ENCODE assay signal across 14 cellular contexts in the genomic region with DNA sequence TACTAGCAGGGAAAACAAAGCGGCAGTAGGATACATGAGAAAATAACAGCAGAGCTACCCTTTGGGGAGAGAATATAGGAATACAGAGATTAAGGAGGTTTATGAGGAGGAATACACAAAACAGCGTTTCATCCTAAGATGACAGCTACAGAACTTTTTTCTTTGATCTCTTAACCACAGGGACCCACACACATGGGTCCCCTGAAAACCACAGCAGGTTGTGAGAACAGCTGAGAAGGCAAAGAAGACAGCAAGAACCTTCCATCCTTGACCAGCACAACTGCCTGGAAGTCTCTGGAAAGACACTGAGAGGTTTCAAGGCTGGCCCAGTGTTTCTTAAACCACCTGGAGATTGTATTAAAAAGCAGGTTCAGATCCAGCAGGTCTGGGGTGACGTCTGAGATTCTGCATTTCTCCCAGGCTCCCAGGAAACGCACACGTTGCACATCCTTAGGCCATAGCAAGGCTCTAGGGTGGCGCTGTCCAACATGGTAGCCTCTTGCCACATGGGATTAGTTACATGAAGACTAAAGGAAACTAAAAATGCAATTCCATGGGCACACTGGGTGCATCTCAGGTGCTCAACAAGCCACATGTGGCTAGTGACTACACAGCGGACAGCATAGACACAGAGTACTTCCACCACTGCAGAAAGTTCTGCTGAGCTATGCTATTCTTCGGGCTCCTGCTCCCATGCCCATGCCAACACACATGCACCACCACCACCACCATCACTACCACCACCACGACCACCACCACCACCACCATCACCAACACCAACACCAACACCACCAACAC.
DNase-seq lines count a peak whose midpoint lies in the region; ATAC-seq and TF ChIP-seq lines count a peak whose summit lies in the region.
"Had no signal": no experiment of that assay in that cellular context is flagged by ENCODE, and none has a peak within 500 bp of the region (broad histone marks: within the 10 kb centered on the region; RNA-seq: fewer than 3 reads in every experiment).

No MANE protein-coding gene starts in this region.

- H3K79me2 ChIP-seq in GM23338 (replicated peaks; ENCODE audit: insufficient read depth): peaks cover 98% of the 10 kb centered on the region

- peaks cover 6 to 24% of the 10 kb centered on the region in 2 donors for H3K36me3 Mint-ChIP-seq in activated T-cell treated with anti-CD3 and anti-CD28 coated beads, Interleukin-2, amount 50 U/mL, for 72 hours (ENCODE audit: insufficient read depth in 2 of 2)
- H3K36me3 Mint-ChIP-seq in activated T-cell treated with anti-CD3 and anti-CD28 coated beads, Interleukin-2, amount 50 U/mL, for 24 hours (ENCODE audit: low read depth): peaks cover 54% of the 10 kb centered on the region
- H3K36me3 Mint-ChIP-seq in GM23338 (ENCODE audit: low read depth): peaks cover 75% of the 10 kb centered on the region

- no peaks in the 10 kb centered on the region for H3K27me3 ChIP-seq in GM23338 (ENCODE audit: insufficient read depth)
- H3K27me3 ChIP-seq in spleen (replicated peaks in 1 of 7): no peaks in the 10 kb centered on the region
- H3K27me3 ChIP-seq: hepatocyte had no signal

- intact Hi-C loops in spleen (cut with DNase I; ENCODE audit: low total_unique reads): no loop called here

- H3K9me2 ChIP-seq in GM23338 (ENCODE audit: insufficient read depth): no peaks in the 10 kb centered on the region

- H3K27ac ChIP-seq in GM23338 (ENCODE audit: low read depth) (no peak overlapping the region), spleen (no peak overlapping the region)
- H3K27ac ChIP-seq: hepatocyte had no signal

- H3K4me1 Mint-ChIP-seq in activated T-cell treated with anti-CD3 and anti-CD28 coated beads, Interleukin-2, amount 50 U/mL, for 72 hours (ENCODE audit: low read depth): peaks cover 48% of the 10 kb centered on the region
- H3K4me1 Mint-ChIP-seq in activated T-cell treated with anti-CD3 and anti-CD28 coated beads, Interleukin-2, amount 50 U/mL, for 24 hours (ENCODE audit: low read depth): peaks cover 68% of the 10 kb centered on the region
- H3K4me1 Mint-ChIP-seq in GM23338: peaks cover 33% of the 10 kb centered on the region

- H2AFZ ChIP-seq in GM23338: no peak overlapping the region
- H2AFZ ChIP-seq: hepatocyte had no signal

- 0 out of 2 replicates have a peak, but pooled peaks cover 4% of the 10 kb centered on the region for H3F3A ChIP-seq in GM23338 (replicated peaks; ENCODE audit: low read depth)

- no peak overlapping the region for H3K4me3 Mint-ChIP-seq in activated T-cell treated with anti-CD3 and anti-CD28 coated beads, Interleukin-2, amount 50 U/mL, for 72 hours
- H3K4me3 Mint-ChIP-seq in activated T-cell treated with anti-CD3 and anti-CD28 coated beads, Interleukin-2, amount 50 U/mL, for 24 hours: no peak overlapping the region
- no peak overlapping the region for H3K4me3 Mint-ChIP-seq in GM23338

- 83 to 87% (median 85%) methylated on average over 8 to 9 of the region's 9 CpGs for WGBS in spleen, 5 donors

- peaks cover 47% of the 10 kb centered on the region for H4K20me1 ChIP-seq in GM23338 (replicated peaks; ENCODE audit: insufficient read depth)

- TF ChIP-seq CTCF in GM23338 (conservative IDR thresholded peaks at IDR 0.05; ENCODE audit: low read depth in 2 of 2) (no peak), spleen (IDR thresholded peaks at IDR 0.05 in 8 of 11, conservative IDR thresholded peaks at IDR 0.05 in 3 of 11) (no peak)

- H3K9me3 ChIP-seq in spleen: peaks cover 0 to 3% (median 0%) of the 10 kb centered on the region in 8 donors

- no peak overlapping the region for H3K4me2 ChIP-seq in GM23338
- H3K4me2 ChIP-seq: hepatocyte, smooth muscle cell had no signal

- no peak for TF ChIP-seq POLR2A in spleen (IDR thresholded peaks at IDR 0.05)

- H3K9me3 Mint-ChIP-seq in activated T-cell treated with anti-CD3 and anti-CD28 coated beads, Interleukin-2, amount 50 U/mL, for 72 hours: peaks cover 2 to 7% of the 10 kb centered on the region in 2 donors
- H3K9me3 Mint-ChIP-seq in activated T-cell treated with anti-CD3 and anti-CD28 coated beads, Interleukin-2, amount 50 U/mL, for 24 hours: peaks cover 5% of the 10 kb centered on the region
- H3K9me3 Mint-ChIP-seq in GM23338: peaks cover 8% of the 10 kb centered on the region

- peak in 1 of 2 donors; percentile 17 for DNase-seq in activated T-cell treated with anti-CD3 and anti-CD28 coated beads, Interleukin-2, amount 50 U/mL, for 72 hours
- DNase-seq in activated T-cell treated with anti-CD3 and anti-CD28 coated beads, Interleukin-2, amount 50 U/mL, for 24 hours: no peak
- no peak for DNase-seq in GM23338 (ENCODE audit: low spot score)
- DNase-seq in Jurkat, Clone E6-1 (ENCODE audit: low read depth, low spot score): peak; percentile 52
- DNase-seq in stimulated activated naive CD8-positive, alpha-beta T cell treated with anti-CD3 and anti-CD28 coated beads, Interleukin-15, Interleukin-2, amounts not matched to agents 100 U/mL and 50 U/mL, for 24 hours: no peak
- DNase-seq in spleen: no peak
- DNase-seq in iPS-NIHi11 (ENCODE audit: low spot score): no peak
- DNase-seq in NCI-H2029 (lab: John Stamatoyannopoulos, UW): no peak
- DNase-seq: ACHN; effector memory CD4-positive, alpha-beta T cell; NCI-H2081 treated with DMSO at 0.1 percent for 48 hours; RPMI8226 had no signal

- H3K27ac Mint-ChIP-seq in activated T-cell treated with anti-CD3 and anti-CD28 coated beads, Interleukin-2, amount 50 U/mL, for 72 hours: no peak overlapping the region
- H3K27ac Mint-ChIP-seq in activated T-cell treated with anti-CD3 and anti-CD28 coated beads, Interleukin-2, amount 50 U/mL, for 24 hours: no peak overlapping the region
- no peak overlapping the region for H3K27ac Mint-ChIP-seq in GM23338

- H3K27me3 Mint-ChIP-seq in activated T-cell treated with anti-CD3 and anti-CD28 coated beads, Interleukin-2, amount 50 U/mL, for 72 hours (ENCODE audit: low read depth): no peaks in the 10 kb centered on the region
- no peaks in the 10 kb centered on the region for H3K27me3 Mint-ChIP-seq in activated T-cell treated with anti-CD3 and anti-CD28 coated beads, Interleukin-2, amount 50 U/mL, for 24 hours
- H3K27me3 Mint-ChIP-seq in GM23338 (ENCODE audit: insufficient read depth, low read depth, poor library complexity): peaks cover 21% of the 10 kb centered on the region

- H3K36me3 ChIP-seq in GM23338 (ENCODE audit: insufficient read depth) (peaks cover 11% of the 10 kb centered on the region), spleen (peaks cover 0 to 11% (median 0%) of the 10 kb centered on the region in 6 donors)

- H3K4me3 ChIP-seq in GM23338: no peak overlapping the region
- H3K4me3 ChIP-seq in Jurkat, Clone E6-1 (ENCODE audit: low read length): no peak overlapping the region
- no peak overlapping the region for H3K4me3 ChIP-seq in spleen
- H3K4me3 ChIP-seq: hepatocyte, smooth muscle cell had no signal

- peak; percentile 47 to 73 for ATAC-seq in activated T-cell treated with anti-CD3 and anti-CD28 coated beads, Interleukin-2, amount 50 U/mL, for 72 hours (replicated peaks in 1 of 2)
- no peak for ATAC-seq in GM23338
- peak; percentile 67 for ATAC-seq in stimulated activated naive CD8-positive, alpha-beta T cell treated with anti-CD3 and anti-CD28 coated beads, Interleukin-15, Interleukin-2, amounts not matched to agents 100 U/mL and 50 U/mL, for 24 hours

- H3K4me1 ChIP-seq in GM23338 (ENCODE audit: insufficient read depth) (peaks cover 13% of the 10 kb centered on the region), spleen (peaks cover 0 to 24% (median 4%) of the 10 kb centered on the region in 6 donors)

TF ChIP-seq in GM23338, 12 proteins besides CTCF, POLR2A, EP300 and RAD21:
- TF ChIP-seq STAT1 (IDR thresholded peaks at IDR 0.05; ENCODE audit: unreplicated experiment) (no peak), ZNF331 (CRISPR knock-in tag; IDR thresholded peaks at IDR 0.05; ENCODE audit: low read depth) (no peak), ETS1 (IDR thresholded peaks at IDR 0.05) (no peak)
- TF ChIP-seq, protein P1, sequence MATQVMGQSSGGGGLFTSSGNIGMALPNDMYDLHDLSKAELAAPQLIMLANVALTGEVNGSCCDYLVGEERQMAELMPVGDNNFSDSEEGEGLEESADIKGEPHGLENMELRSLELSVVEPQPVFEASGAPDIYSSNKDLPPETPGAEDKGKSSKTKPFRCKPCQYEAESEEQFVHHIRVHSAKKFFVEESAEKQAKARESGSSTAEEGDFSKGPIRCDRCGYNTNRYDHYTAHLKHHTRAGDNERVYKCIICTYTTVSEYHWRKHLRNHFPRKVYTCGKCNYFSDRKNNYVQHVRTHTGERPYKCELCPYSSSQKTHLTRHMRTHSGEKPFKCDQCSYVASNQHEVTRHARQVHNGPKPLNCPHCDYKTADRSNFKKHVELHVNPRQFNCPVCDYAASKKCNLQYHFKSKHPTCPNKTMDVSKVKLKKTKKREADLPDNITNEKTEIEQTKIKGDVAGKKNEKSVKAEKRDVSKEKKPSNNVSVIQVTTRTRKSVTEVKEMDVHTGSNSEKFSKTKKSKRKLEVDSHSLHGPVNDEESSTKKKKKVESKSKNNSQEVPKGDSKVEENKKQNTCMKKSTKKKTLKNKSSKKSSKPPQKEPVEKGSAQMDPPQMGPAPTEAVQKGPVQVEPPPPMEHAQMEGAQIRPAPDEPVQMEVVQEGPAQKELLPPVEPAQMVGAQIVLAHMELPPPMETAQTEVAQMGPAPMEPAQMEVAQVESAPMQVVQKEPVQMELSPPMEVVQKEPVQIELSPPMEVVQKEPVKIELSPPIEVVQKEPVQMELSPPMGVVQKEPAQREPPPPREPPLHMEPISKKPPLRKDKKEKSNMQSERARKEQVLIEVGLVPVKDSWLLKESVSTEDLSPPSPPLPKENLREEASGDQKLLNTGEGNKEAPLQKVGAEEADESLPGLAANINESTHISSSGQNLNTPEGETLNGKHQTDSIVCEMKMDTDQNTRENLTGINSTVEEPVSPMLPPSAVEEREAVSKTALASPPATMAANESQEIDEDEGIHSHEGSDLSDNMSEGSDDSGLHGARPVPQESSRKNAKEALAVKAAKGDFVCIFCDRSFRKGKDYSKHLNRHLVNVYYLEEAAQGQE (IDR thresholded peaks at IDR 0.05; ENCODE audit: unreplicated experiment): peak; percentile 43
